17 cellular contexts compared by ENCODE assay signal in genomic region chr1:182119631-182120030, GRCh38. TPM values are rescaled to one million over a fixed set of nuclear protein-coding genes. Genes with fewer than 3 reads are reported as not detected.
"Had no signal": no experiment of that assay in that cellular context is flagged by ENCODE, and none has a peak within 500 bp of the region (broad histone marks: within the 10 kb centered on the region; RNA-seq: fewer than 3 reads in every experiment).

No MANE protein-coding gene starts in this region.

- H3K36me3 Mint-ChIP-seq: activated naive CD8-positive, alpha-beta T cell treated with anti-CD3 and anti-CD28 coated beads for 36 hours had no signal

- H3K36me3 ChIP-seq: colonic mucosa, heart left ventricle, left lung, tibial artery had no signal

- H3K4me3 Mint-ChIP-seq: activated naive CD8-positive, alpha-beta T cell treated with anti-CD3 and anti-CD28 coated beads for 36 hours; nephron progenitor cell had no signal

- H3K27ac ChIP-seq: left lung, tibial artery had no signal

- H3K27ac Mint-ChIP-seq: activated naive CD8-positive, alpha-beta T cell treated with anti-CD3 and anti-CD28 coated beads for 36 hours; nephron progenitor cell had no signal

- H3K4me3 ChIP-seq: colonic mucosa, heart left ventricle, left lung, tibial artery had no signal

- H3K27me3 ChIP-seq: colonic mucosa, left lung had no signal

- H3K4me1 ChIP-seq: colonic mucosa, left lung had no signal

- H3K4me1 Mint-ChIP-seq: activated naive CD8-positive, alpha-beta T cell treated with anti-CD3 and anti-CD28 coated beads for 36 hours had no signal

- DNase-seq: activated CD4-positive, alpha-beta T cell treated with anti-CD3 and anti-CD28 coated beads for 1 hour; activated CD4-positive, alpha-beta T cell treated with anti-CD3 and anti-CD28 coated beads, Interleukin-2, amount 50 U/mL, for 48 hours; activated gamma-delta T cell treated with Interleukin-2 at 50 U/mL for 16 hours; activated naive CD8-positive, alpha-beta T cell treated with anti-CD3 and anti-CD28 coated beads for 36 hours; activated T-cell treated with anti-CD3 and anti-CD28 coated beads, Interleukin-2, amount 50 U/mL, for 48 hours; anterior cingulate cortex; colonic mucosa; effector CD4-positive, alpha-beta T cell; heart left ventricle; left lung; nephron progenitor cell; stimulated activated CD4-positive, alpha-beta T cell treated with anti-CD3 and anti-CD28 coated beads, Interleukin-4, amount 100 ng/mL, for 4 hours; T-helper 2 cell; tibial artery had no signal

- H3K9me3 ChIP-seq: colonic mucosa, heart left ventricle, left lung, tibial artery had no signal

- H3K9me3 Mint-ChIP-seq: activated naive CD8-positive, alpha-beta T cell treated with anti-CD3 and anti-CD28 coated beads for 36 hours; nephron progenitor cell had no signal

RNA-seq across cellular contexts. Expression of gene ZNF648, which starts 58.1 kb away (rescaled TPM):
- total RNA-seq: activated naive CD8-positive, alpha-beta T cell treated with anti-CD3 and anti-CD28 coated beads for 36 hours; bronchial epithelial cell; fibroblast of lung; heart left ventricle; omental fat pad had no signal
- polyA plus RNA-seq: fibroblast of lung, heart left ventricle had no signal
